Comparison of ENCODE assay signal across 8 cellular contexts in the genomic region with DNA sequence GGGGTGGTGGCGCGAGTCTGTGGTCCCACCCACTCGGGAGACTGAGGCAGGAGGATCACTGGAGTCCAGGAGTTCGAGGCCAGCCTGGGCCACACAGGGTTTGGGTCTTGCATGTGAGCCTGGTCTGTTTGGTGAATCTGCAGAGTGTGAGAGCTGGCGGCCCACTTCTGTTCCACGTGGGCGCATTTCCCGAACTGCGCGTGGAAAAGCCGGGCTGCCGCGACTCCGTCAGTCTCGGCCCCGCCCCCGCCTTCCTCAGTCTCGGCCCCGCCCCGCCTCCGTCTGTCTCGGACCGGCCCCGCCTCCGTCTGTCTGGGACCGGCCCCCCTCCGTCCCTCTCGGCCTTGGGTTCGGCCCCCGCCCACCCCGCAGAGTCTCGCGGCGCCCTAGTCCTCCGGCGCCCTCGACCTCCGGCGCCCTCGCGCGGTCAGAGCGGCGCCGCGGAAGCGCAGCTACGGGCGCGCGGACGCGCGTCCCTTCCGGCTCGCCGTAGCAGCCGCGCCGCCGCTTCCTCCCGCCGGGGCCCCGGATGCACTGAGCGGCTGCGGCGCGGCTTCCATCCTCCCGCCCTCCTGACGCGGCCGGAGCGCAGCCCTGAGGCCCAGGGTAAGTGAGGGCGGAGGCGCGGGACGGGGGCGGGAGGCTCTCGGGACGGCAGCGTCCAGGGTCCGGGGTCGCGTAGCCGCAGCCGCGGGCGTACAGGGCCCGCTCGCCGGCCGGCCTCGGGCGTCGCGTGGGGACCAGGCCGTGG. TPM values are rescaled to one million over a fixed set of nuclear protein-coding genes. Genes with fewer than 3 reads are reported as not detected.
A peak's percentile ranks its signal among the peaks of the same experiment; 100 is the strongest.
DNase-seq lines count a peak whose midpoint lies in the region; ATAC-seq and TF ChIP-seq lines count a peak whose summit lies in the region.

A gene with protein sequence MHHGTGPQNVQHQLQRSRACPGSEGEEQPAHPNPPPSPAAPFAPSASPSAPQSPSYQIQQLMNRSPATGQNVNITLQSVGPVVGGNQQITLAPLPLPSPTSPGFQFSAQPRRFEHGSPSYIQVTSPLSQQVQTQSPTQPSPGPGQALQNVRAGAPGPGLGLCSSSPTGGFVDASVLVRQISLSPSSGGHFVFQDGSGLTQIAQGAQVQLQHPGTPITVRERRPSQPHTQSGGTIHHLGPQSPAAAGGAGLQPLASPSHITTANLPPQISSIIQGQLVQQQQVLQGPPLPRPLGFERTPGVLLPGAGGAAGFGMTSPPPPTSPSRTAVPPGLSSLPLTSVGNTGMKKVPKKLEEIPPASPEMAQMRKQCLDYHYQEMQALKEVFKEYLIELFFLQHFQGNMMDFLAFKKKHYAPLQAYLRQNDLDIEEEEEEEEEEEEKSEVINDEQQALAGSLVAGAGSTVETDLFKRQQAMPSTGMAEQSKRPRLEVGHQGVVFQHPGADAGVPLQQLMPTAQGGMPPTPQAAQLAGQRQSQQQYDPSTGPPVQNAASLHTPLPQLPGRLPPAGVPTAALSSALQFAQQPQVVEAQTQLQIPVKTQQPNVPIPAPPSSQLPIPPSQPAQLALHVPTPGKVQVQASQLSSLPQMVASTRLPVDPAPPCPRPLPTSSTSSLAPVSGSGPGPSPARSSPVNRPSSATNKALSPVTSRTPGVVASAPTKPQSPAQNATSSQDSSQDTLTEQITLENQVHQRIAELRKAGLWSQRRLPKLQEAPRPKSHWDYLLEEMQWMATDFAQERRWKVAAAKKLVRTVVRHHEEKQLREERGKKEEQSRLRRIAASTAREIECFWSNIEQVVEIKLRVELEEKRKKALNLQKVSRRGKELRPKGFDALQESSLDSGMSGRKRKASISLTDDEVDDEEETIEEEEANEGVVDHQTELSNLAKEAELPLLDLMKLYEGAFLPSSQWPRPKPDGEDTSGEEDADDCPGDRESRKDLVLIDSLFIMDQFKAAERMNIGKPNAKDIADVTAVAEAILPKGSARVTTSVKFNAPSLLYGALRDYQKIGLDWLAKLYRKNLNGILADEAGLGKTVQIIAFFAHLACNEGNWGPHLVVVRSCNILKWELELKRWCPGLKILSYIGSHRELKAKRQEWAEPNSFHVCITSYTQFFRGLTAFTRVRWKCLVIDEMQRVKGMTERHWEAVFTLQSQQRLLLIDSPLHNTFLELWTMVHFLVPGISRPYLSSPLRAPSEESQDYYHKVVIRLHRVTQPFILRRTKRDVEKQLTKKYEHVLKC (N-terminal part only) (plus strand): TSS at position 512 of the 751 bp plus-strand sequence. CDS start 10,678 bp downstream, outside the sequence.

- peak within 1 kb of the TSS; percentile 83 for H3K4me3 ChIP-seq in choroid plexus epithelial cell (ENCODE audit: low read depth, low read length)

- peaks cover 42% of the 10 kb centered on the region for H3K4me1 Mint-ChIP-seq in activated CD4-positive, alpha-beta T cell treated with anti-CD3 and anti-CD28 coated beads for 36 hours

- H3K36me3 Mint-ChIP-seq in activated CD4-positive, alpha-beta T cell treated with anti-CD3 and anti-CD28 coated beads for 36 hours (ENCODE audit: low read depth), result peaks cover 10% of the 10 kb centered on the region

- TF ChIP-seq CTCF in choroid plexus epithelial cell (conservative IDR thresholded peaks at IDR 0.05; ENCODE audit: low read depth, low read length), result no peak

- intact Hi-C loops in activated CD4-positive, alpha-beta T cell treated with anti-CD3 and anti-CD28 coated beads for 36 hours (cut with DNase I, micrococcal nuclease), result loop anchor here (1.0 to 5.0 kb wide), 10 partner anchors 20 to 1078 kb away; a partner anchor contains a TSS
- intact Hi-C loops in left colon (cut with DNase I, micrococcal nuclease), result no loop called here

- POLR2A ChIA-PET in activated CD4-positive, alpha-beta T cell treated with anti-CD3 and anti-CD28 coated beads for 36 hours (lab: Charles Lee), result no interaction called here

- peak within 1 kb of the TSS; percentile 88 for H3K4me3 Mint-ChIP-seq in activated CD4-positive, alpha-beta T cell treated with anti-CD3 and anti-CD28 coated beads for 36 hours

- DNase-seq in Ammon's horn (ENCODE audit: low spot score) (peak; percentile 96), NCI-H510A treated with DMSO at 0.1 percent for 48 hours (lab: John Stamatoyannopoulos, UW) (peak; percentile 89), choroid plexus epithelial cell (ENCODE audit: low read depth) (peak; percentile 95), left colon (peak; percentile 95 to 99)
- peak; percentile 97 for DNase-seq in activated CD4-positive, alpha-beta T cell treated with anti-CD3 and anti-CD28 coated beads for 36 hours
- DNase-seq in stimulated activated CD4-positive, alpha-beta T cell treated with anti-CD3 and anti-CD28 coated beads, Interleukin-1b, Interleukin-23, amount 100 ng/mL, for 4 hours (ENCODE audit: low read depth in 2 of 2), result peak; percentile 96 to 97

- H3K27me3 Mint-ChIP-seq in activated CD4-positive, alpha-beta T cell treated with anti-CD3 and anti-CD28 coated beads for 36 hours, result no peaks in the 10 kb centered on the region

- H3K9me3 Mint-ChIP-seq in activated CD4-positive, alpha-beta T cell treated with anti-CD3 and anti-CD28 coated beads for 36 hours (ENCODE audit: low read depth), result no peaks in the 10 kb centered on the region

- peak; percentile 80 for ATAC-seq in HG03439 (IDR thresholded peaks at IDR 0.05; ENCODE audit: unreplicated experiment)
- ATAC-seq in activated CD4-positive, alpha-beta T cell treated with anti-CD3 and anti-CD28 coated beads for 36 hours, result peak; percentile 96
- peak; percentile 95 for ATAC-seq in left colon

- peak within 1 kb of the TSS; percentile 93 for H3K27ac Mint-ChIP-seq in activated CD4-positive, alpha-beta T cell treated with anti-CD3 and anti-CD28 coated beads for 36 hours

- peak; percentile 80 for TF ChIP-seq POLR2A in GM19193 (IDR thresholded peaks at IDR 0.05; ENCODE audit: extremely low read depth, insufficient read depth, insufficient read length)

- CTCF ChIA-PET in activated CD4-positive, alpha-beta T cell treated with anti-CD3 and anti-CD28 coated beads for 36 hours (lab: Charles Lee), result interaction anchor here (0.7 to 1.2 kb wide), 3 partner anchors 13 to 1079 kb away, joined by 3 to 4 read pairs (median 3); no protein-coding TSS in a partner anchor

RNA-seq across cellular contexts. Expression of the gene that starts here (rescaled TPM):
- total RNA-seq in activated CD4-positive, alpha-beta T cell treated with anti-CD3 and anti-CD28 coated beads for 36 hours, result 10 to 100 TPM; 46.4 to 51.3 TPM
- 10 to 100 TPM; 28.2 to 38.2 TPM for total RNA-seq in left colon

Comparison
In these comparisons a context has a peak if more than half of its experiments do, and no peak if none do; other contexts are left out.
1. Peak in every context shown above with its lines: DNase-seq, ATAC-seq and H3K4me3 ChIP-seq.
2. intact Hi-C loops: an anchor here in activated CD4-positive, alpha-beta T cell treated with anti-CD3 and anti-CD28 coated beads for 36 hours (1.0 to 5.0 kb wide); none called in left colon.